Comparison of ENCODE assay signal across 9 cellular contexts in the genomic region with DNA sequence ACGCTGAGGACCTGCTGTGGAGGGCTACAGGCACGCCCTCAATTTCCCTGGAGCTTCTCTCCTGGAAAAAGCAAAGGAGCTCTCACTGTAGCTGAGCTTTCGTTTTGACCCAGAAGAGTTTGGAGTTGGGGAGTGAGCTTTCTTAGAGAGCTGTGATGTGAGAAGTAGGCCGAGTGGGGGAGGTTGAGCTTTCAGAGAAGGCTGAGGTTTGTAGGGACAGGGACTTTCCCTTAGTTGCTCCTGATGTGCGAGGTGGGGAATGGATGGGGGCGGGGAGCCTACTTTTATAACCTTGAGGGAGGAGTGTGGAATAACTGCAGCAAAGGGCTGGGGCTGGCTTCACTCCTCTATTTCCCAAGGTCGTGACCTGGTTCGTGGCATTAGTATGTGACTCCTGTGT. TPM values are rescaled to one million over a fixed set of nuclear protein-coding genes. Genes with fewer than 3 reads are reported as not detected.
DNase-seq lines count a peak whose midpoint lies in the region; ATAC-seq and TF ChIP-seq lines count a peak whose summit lies in the region.
"Had no signal": no experiment of that assay in that cellular context is flagged by ENCODE, and none has a peak within 500 bp of the region (broad histone marks: within the 10 kb centered on the region; RNA-seq: fewer than 3 reads in every experiment).

No MANE protein-coding gene starts in this region.

- TF ChIP-seq CTCF in WERI-Rb-1 (IDR thresholded peaks at IDR 0.05; ENCODE audit: low read depth, low read length) (no peak), gastroesophageal sphincter (IDR thresholded peaks at IDR 0.05) (no peak), vagina (IDR thresholded peaks at IDR 0.05) (no peak)

- H3K36me3 ChIP-seq in WERI-Rb-1: peaks cover 45% of the 10 kb centered on the region
- peaks cover 0 to 6% of the 10 kb centered on the region in 2 donors for H3K36me3 ChIP-seq in gastroesophageal sphincter
- peaks cover 0 to 4% of the 10 kb centered on the region in 2 donors for H3K36me3 ChIP-seq in vagina

- H3K4me1 ChIP-seq in gastroesophageal sphincter (peaks cover 3 to 52% (median 6%) of the 10 kb centered on the region in 3 donors), vagina (peaks cover 23% of the 10 kb centered on the region)

- H3K4me1 Mint-ChIP-seq in naive B cell: peaks cover 55 to 87% (median 61%) of the 10 kb centered on the region in 3 donors
- peaks cover 3% of the 10 kb centered on the region for H3K4me1 Mint-ChIP-seq in activated naive CD8-positive, alpha-beta T cell treated with anti-CD3 and anti-CD28 coated beads for 36 hours

- TF ChIP-seq POLR2A in gastroesophageal sphincter (IDR thresholded peaks at IDR 0.05) (no peak), vagina (IDR thresholded peaks at IDR 0.05) (no peak)

- TF ChIP-seq EP300 in gastroesophageal sphincter (IDR thresholded peaks at IDR 0.05): no peak

- DNase-seq in WERI-Rb-1: no peak
- no peak for DNase-seq in naive B cell
- no peak for DNase-seq in vagina (ENCODE audit: extremely low spot score in 2 of 2)
- no peak for DNase-seq in NCI-H226
- DNase-seq in activated naive CD8-positive, alpha-beta T cell treated with anti-CD3 and anti-CD28 coated beads for 36 hours: no peak
- no peak for DNase-seq in SKM-1 treated with dmso at 0.1 percent for 144 hours (lab: John Stamatoyannopoulos, UW; ENCODE audit: unreplicated experiment)
- DNase-seq: NCI-H345 had no signal

- peak overlapping the region in 4 of 8 donors; percentile 23 to 79 (median 50) for H3K4me3 Mint-ChIP-seq in naive B cell
- H3K4me3 Mint-ChIP-seq in activated naive CD8-positive, alpha-beta T cell treated with anti-CD3 and anti-CD28 coated beads for 36 hours: no peak overlapping the region

- H3K4me3 ChIP-seq in WERI-Rb-1 (ENCODE audit: low read depth, low read length) (no peak overlapping the region), gastroesophageal sphincter (peak overlapping the region in 1 of 2 donors; percentile 24), vagina (no peak overlapping the region)

- intact Hi-C loops in vagina (cut with DNase I): no loop called here

- H3K27me3 Mint-ChIP-seq in naive B cell: no peaks in the 10 kb centered on the region
- H3K27me3 Mint-ChIP-seq in activated naive CD8-positive, alpha-beta T cell treated with anti-CD3 and anti-CD28 coated beads for 36 hours: peaks cover 29% of the 10 kb centered on the region

- 10 to 28% methylated on average over 5 to 7 of the region's 8 CpGs for WGBS in gastroesophageal sphincter (ENCODE audit: low coverage in 1 of 2), 2 donors

- H3K27me3 ChIP-seq in WERI-Rb-1 (ENCODE audit: insufficient read depth, low read depth, severe bottlenecking) (no peaks in the 10 kb centered on the region), gastroesophageal sphincter (no peaks in the 10 kb centered on the region), vagina (no peaks in the 10 kb centered on the region)

- H3K36me3 Mint-ChIP-seq in naive B cell: peaks cover 12 to 20% of the 10 kb centered on the region in 2 donors
- no peaks in the 10 kb centered on the region for H3K36me3 Mint-ChIP-seq in activated naive CD8-positive, alpha-beta T cell treated with anti-CD3 and anti-CD28 coated beads for 36 hours

- ATAC-seq in gastroesophageal sphincter (peak; percentile 46), naive B cell (ENCODE audit: low read depth in 2 of 2) (no peak)

- no peaks in the 10 kb centered on the region for H3K9me3 ChIP-seq in WERI-Rb-1 (ENCODE audit: severe bottlenecking)
- H3K9me3 ChIP-seq in gastroesophageal sphincter: no peaks in the 10 kb centered on the region
- no peaks in the 10 kb centered on the region for H3K9me3 ChIP-seq in vagina

- peaks cover 0 to 3% (median 0%) of the 10 kb centered on the region in 7 donors for H3K9me3 Mint-ChIP-seq in naive B cell
- H3K9me3 Mint-ChIP-seq in activated naive CD8-positive, alpha-beta T cell treated with anti-CD3 and anti-CD28 coated beads for 36 hours: no peaks in the 10 kb centered on the region

- H3K27ac ChIP-seq in WERI-Rb-1: peak overlapping the region; percentile 68
- peak overlapping the region; percentile 12 to 71 (median 36) for H3K27ac ChIP-seq in gastroesophageal sphincter
- H3K27ac ChIP-seq in vagina: peak overlapping the region; percentile 66
- H3K27ac ChIP-seq: HL-60 had no signal

- peak overlapping the region; percentile 38 to 93 (median 80) for H3K27ac Mint-ChIP-seq in naive B cell
- H3K27ac Mint-ChIP-seq in activated naive CD8-positive, alpha-beta T cell treated with anti-CD3 and anti-CD28 coated beads for 36 hours: no peak overlapping the region

RNA-seq across cellular contexts. Expression of a gene that starts 47.1 kb away (rescaled TPM):
- 100 to 1,000 TPM in 2 of 4 donors, 10 to 100 TPM in 2; 48.3 to 128 (median 96.2) TPM for total RNA-seq in gastroesophageal sphincter
- polyA plus RNA-seq in naive B cell (ENCODE audit: low read depth in 6 of 6): 10 to 100 TPM in 3 of 6 donors, 1 to 10 TPM in 3; 4.5 to 13.4 (median 8.9) TPM
- total RNA-seq in vagina: 77.1 TPM
- 1 to 10 TPM; 1.2 to 1.5 TPM for total RNA-seq in activated naive CD8-positive, alpha-beta T cell treated with anti-CD3 and anti-CD28 coated beads for 36 hours

Comparison
In these comparisons a context has a peak if more than half of its experiments do, and no peak if none do; other contexts are left out.
1. RNA of a gene that starts 47.1 kb away (total RNA-seq): 48.3 to 128 TPM in gastroesophageal sphincter and 77.1 TPM in vagina (single experiment); 1.2 to 1.5 TPM in activated naive CD8-positive, alpha-beta T cell treated with anti-CD3 and anti-CD28 coated beads for 36 hours; every median in the first group is over 10 times any median in the second.
2. Peak in every context shown above with its lines, with median percentiles within 50 percentile points of each other: H3K27ac ChIP-seq.